In genomic region chr17:32066863-32067642, GRCh38 we compare ENCODE assay signal across 8 cellular contexts. TPM values are rescaled to one million over a fixed set of nuclear protein-coding genes. Genes with fewer than 3 reads are reported as not detected.
A peak's percentile ranks its signal among the peaks of the same experiment; 100 is the strongest.
DNase-seq lines count a peak whose midpoint lies in the region; ATAC-seq, FAIRE-seq and TF ChIP-seq lines count a peak whose summit lies in the region.
"Not testable (repeated sequence)": the region's sequence is repeated elsewhere in the genome, so short reads cannot be mapped to it uniquely, and the experiment has no call there.

No MANE protein-coding gene starts in this region.

- TF ChIP-seq EP300 in A549 (IDR thresholded peaks at IDR 0.05); Ishikawa (IDR thresholded peaks at IDR 0.05; ENCODE audit: borderline replicate concordance): not testable (repeated sequence)

- peak overlapping the region; percentile 51; the same call in 2 of the 3 replicates for H3K4me2 ChIP-seq in A549

- not testable (repeated sequence) for H3K36me3 ChIP-seq in mucosa of descending colon (ENCODE audit: low read depth)

- H3K9me3 ChIP-seq in A549, mucosa of descending colon: not testable (repeated sequence)

- H3K27ac ChIP-seq in A549, result peak overlapping the region; percentile 58 to 73; a peak in 5 of 6 replicates

- WGBS in A549 (ENCODE audit: missing lambda C conversion rate), result 53% methylated on average over 14 of the region's 25 CpGs

- peak; percentile 82 to 93 for ATAC-seq in A549
- peak; percentile 54 for ATAC-seq in GM19372 (IDR thresholded peaks at IDR 0.05; ENCODE audit: low read depth, unreplicated experiment)
- ATAC-seq in mucosa of descending colon, result peak; percentile 100

- TF ChIP-seq RAD21 in A549 (conservative IDR thresholded peaks at IDR 0.05 in 1 of 2, IDR thresholded peaks at IDR 0.05 in 1 of 2), result not testable (repeated sequence)
- TF ChIP-seq RAD21 in Ishikawa (IDR thresholded peaks at IDR 0.05; ENCODE audit: low read depth), result 0 out of 2 replicates have a peak, but pooled peaks have one; percentile 2

- peak overlapping the region; percentile 33; the same call in 1 of the 3 replicates for H3K4me3 ChIP-seq in A549
- not testable (repeated sequence) for H3K4me3 ChIP-seq in epithelial cell of esophagus (ENCODE audit: low read length); mucosa of descending colon

- FAIRE-seq in A549 (lab: Jason Lieb, UNC), result not testable (repeated sequence)

- H3K4me1 ChIP-seq in A549; mucosa of descending colon (ENCODE audit: low read depth): not testable (repeated sequence)

- POLR2A ChIA-PET in A549 (lab: Yijun Ruan, JAX), result not testable (repeated sequence)

- not testable (repeated sequence) for TF ChIP-seq CTCF in A549 (IDR thresholded peaks at IDR 0.05)
- peak; percentile 31 for TF ChIP-seq CTCF in epithelial cell of esophagus (IDR thresholded peaks at IDR 0.05; ENCODE audit: insufficient read depth, low read depth, low read length, missing control alignments)
- TF ChIP-seq CTCF in mucosa of descending colon (IDR thresholded peaks at IDR 0.05), result peak; percentile 68

- TF ChIP-seq POLR2A in A549 (IDR thresholded peaks at IDR 0.05; ENCODE audit: low read length), result not testable (repeated sequence)

- CTCF ChIA-PET in A549 (lab: Yijun Ruan, JAX), result not testable (repeated sequence)

- intact Hi-C loops in mucosa of descending colon (cut with DNase I, micrococcal nuclease), result not testable (repeated sequence)

- not testable (repeated sequence) for DNase-seq in A549 (ENCODE audit: low read depth in 1 of 2, low spot score in 1 of 2); epithelial cell of esophagus (ENCODE audit: low read depth)
- DNase-seq in activated CD4-positive, CD25-positive, alpha-beta regulatory T cell treated with anti-CD3 and anti-CD28 coated beads, Interleukin-2, amount 50 U/mL, for 72 hours, result peak; percentile 58
- peak; percentile 57 for DNase-seq in activated naive CD4-positive, alpha-beta T cell treated with Interleukin-2 at 50 U/mL for 16 hours
- DNase-seq in mucosa of descending colon, result peak; percentile 69 to 80 (median 77)
- peak; percentile 40 to 51 for DNase-seq in stimulated activated CD4-positive, alpha-beta T cell treated with anti-CD3 and anti-CD28 coated beads, Interleukin-2, amount 100 ng/mL, for 48 hours

TF ChIP-seq in A549, 52 proteins besides CTCF, POLR2A, EP300 and RAD21:
- TF ChIP-seq SMC3 (IDR thresholded peaks at IDR 0.05), result peak; percentile 13; the same call in 1 of the 3 replicates

RNA-seq across cellular contexts. Expression of gene LRRC37B, which starts 59.9 kb away (rescaled TPM):
- polyA plus RNA-seq in A549 (2011; rRNA removed) (14.2 and 17.9 TPM in 2 replicates), A549 (2017; fragmentation: RNase III; extraction: RNeasy Plus Mini Kit Qiagen cat#74134 plus additional on column Dnase treatment) (7.6 to 8.6 TPM (median 8.3 TPM) in 3 replicates)
- polyA plus RNA-seq in A549 (2012; cell fraction: cytosol; rRNA removed), result 7.1 and 7.4 TPM in 2 replicates
- polyA plus RNA-seq in A549 (2012; cell fraction: nucleus; rRNA removed), result 7.8 and 10.4 TPM in 2 replicates
- 28.1 and 32.1 TPM in 2 replicates for polyA minus RNA-seq in A549 (2011; rRNA and poly(A)+ RNA removed)
- total RNA-seq in mucosa of descending colon, result 10 to 100 TPM; 13.5 to 17.4 (median 16.5) TPM
